ENCODE assay signal across 9 cellular contexts in the genomic region with DNA sequence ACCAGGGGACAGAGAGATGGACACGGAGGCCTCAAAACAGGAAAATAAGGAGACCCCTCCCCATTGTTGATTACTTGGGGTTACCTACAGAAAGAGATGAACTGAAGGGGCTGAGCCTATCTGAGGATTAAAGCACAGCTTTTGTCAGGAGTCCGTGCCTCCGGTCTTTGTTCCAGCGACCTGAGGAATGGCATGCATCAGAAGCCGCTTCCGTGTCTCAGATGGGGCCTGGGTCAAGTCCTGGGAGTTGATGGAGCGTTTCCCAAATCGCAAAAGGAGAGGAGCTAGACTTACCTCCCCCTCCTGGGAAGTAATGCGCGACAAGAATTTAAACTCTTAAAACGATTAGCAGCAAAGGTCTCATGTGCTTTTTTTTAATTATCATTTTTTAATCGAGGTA. TPM values are rescaled to one million over a fixed set of nuclear protein-coding genes. Genes with fewer than 3 reads are reported as not detected.
A peak's percentile ranks its signal among the peaks of the same experiment; 100 is the strongest.
DNase-seq lines count a peak whose midpoint lies in the region; ATAC-seq, FAIRE-seq and TF ChIP-seq lines count a peak whose summit lies in the region.
"Had no signal": no experiment of that assay in that cellular context is flagged by ENCODE, and none has a peak within 500 bp of the region (broad histone marks: within the 10 kb centered on the region; RNA-seq: fewer than 3 reads in every experiment).

No MANE protein-coding gene starts in this region.

- H3K4me1 ChIP-seq in RWPE2 (ENCODE audit: insufficient read depth, poor library complexity, severe bottlenecking) (peaks cover 21% of the 10 kb centered on the region), esophagus muscularis mucosa (peaks cover 6 to 23% (median 18%) of the 10 kb centered on the region in 4 donors)

- TF ChIP-seq POLR2A in esophagus muscularis mucosa (IDR thresholded peaks at IDR 0.05; ENCODE audit: low read depth) = no peak

- H3K36me3 ChIP-seq in RWPE2 (ENCODE audit: low read depth) = peaks cover 28% of the 10 kb centered on the region
- H3K36me3 ChIP-seq in esophagus muscularis mucosa = no peaks in the 10 kb centered on the region

- no peaks in the 10 kb centered on the region for H3K27me3 ChIP-seq in RWPE2 (ENCODE audit: insufficient read depth, poor library complexity, severe bottlenecking)
- peaks cover 0 to 64% (median 3%) of the 10 kb centered on the region in 4 donors for H3K27me3 ChIP-seq in esophagus muscularis mucosa

- intact Hi-C loops in esophagus muscularis mucosa (cut with DNase I) = no loop called here

- WGBS in esophagus muscularis mucosa = 51% methylated on average over 11 of the region's 12 CpGs

- FAIRE-seq in HTR-8/SVneo (lab: Jason Lieb, UNC) = no peak

- TF ChIP-seq CTCF in GM12865 (IDR thresholded peaks at IDR 0.05; ENCODE audit: insufficient read depth, low read depth, low read length, missing control alignments) (no peak), RWPE2 (IDR thresholded peaks at IDR 0.05; ENCODE audit: poor library complexity, severe bottlenecking) (no peak), esophagus muscularis mucosa (IDR thresholded peaks at IDR 0.05) (no peak)

- H3K27ac ChIP-seq in RWPE2 (ENCODE audit: poor library complexity, severe bottlenecking) (peak overlapping the region; percentile 41), esophagus muscularis mucosa (replicated peaks in 1 of 4) (peak overlapping the region in 2 of 4 donors; percentile 40 to 63)

- TF ChIP-seq EP300 in esophagus muscularis mucosa (IDR thresholded peaks at IDR 0.05) = no peak

- ATAC-seq in RWPE2 (ENCODE audit: low read depth) = no peak

- peak overlapping the region; percentile 32 for H3K4me3 ChIP-seq in GM12865 (ENCODE audit: low read depth, low read length)
- H3K4me3 ChIP-seq in RWPE2 (ENCODE audit: severe bottlenecking) = peak overlapping the region; percentile 96
- H3K4me3 ChIP-seq in esophagus muscularis mucosa = peak overlapping the region; percentile 57 to 72 (median 60)

- no peak for DNase-seq in GM12865 (ENCODE audit: low read depth)
- DNase-seq in RWPE2 (ENCODE audit: low spot score) = no peak
- DNase-seq in esophagus muscularis mucosa (ENCODE audit: extremely low spot score) = no peak
- DNase-seq in renal cortical epithelial cell (ENCODE audit: low read depth) = peak; percentile 3
- DNase-seq in DMS79 (lab: John Stamatoyannopoulos, UW) = no peak
- no peak for DNase-seq in HTR-8/SVneo (ENCODE audit: insufficient read length, low spot score)
- no peak for DNase-seq in cerebellum (ENCODE audit: low spot score)
- DNase-seq: HCEC 1CT, islet precursor cell had no signal

- H3K9me3 ChIP-seq in RWPE2 (ENCODE audit: severe bottlenecking) = no peaks in the 10 kb centered on the region
- H3K9me3 ChIP-seq in esophagus muscularis mucosa = no peaks in the 10 kb centered on the region

RNA-seq across cellular contexts. Expression of a gene that starts 1.0 kb away (rescaled TPM):
- total RNA-seq in esophagus muscularis mucosa (100 to 1,000 TPM in 1 of 4 donors, 10 to 100 TPM in 3; 36.7 to 131 (median 59.4) TPM), renal cortical epithelial cell (60.3 and 980 TPM in 2 replicates), cerebellum (46.3 TPM)

RNA-seq across cellular contexts. Expression of a gene that starts 40.6 kb away (rescaled TPM):
- total RNA-seq in esophagus muscularis mucosa (10 to 100 TPM; 11.3 to 18.0 (median 15.4) TPM), renal cortical epithelial cell (9.2 and 21.8 TPM in 2 replicates), cerebellum (8.9 TPM)

Comparison
In these comparisons a context has a peak if more than half of its experiments do, and no peak if none do; other contexts are left out.
1. H3K4me3 ChIP-seq: peak in every context shown above with its lines; median percentile 96 in RWPE2; 60 in esophagus muscularis mucosa; 32 in GM12865.